ENCODE assay signal across 19 cellular contexts in the genomic region with DNA sequence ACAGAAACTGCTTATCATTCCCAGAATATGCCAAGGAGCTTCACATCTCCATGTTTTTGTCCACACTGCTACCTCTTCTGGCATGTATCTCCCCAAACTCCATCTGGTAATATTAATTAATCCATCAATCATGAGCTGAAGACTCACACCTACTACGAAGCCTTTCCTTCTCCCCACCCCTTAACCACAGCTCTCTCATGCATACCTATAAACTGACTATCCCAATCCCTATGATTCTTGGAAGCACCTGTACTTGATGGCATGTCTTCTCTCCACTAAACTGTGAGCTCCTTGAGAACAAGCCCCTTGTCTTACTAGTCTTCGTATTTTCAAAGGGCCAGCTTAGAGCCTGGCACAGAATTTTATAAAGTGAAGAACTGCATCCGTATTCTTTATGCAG. TPM values are rescaled to one million over a fixed set of nuclear protein-coding genes. Genes with fewer than 3 reads are reported as not detected.
A peak's percentile ranks its signal among the peaks of the same experiment; 100 is the strongest.
DNase-seq lines count a peak whose midpoint lies in the region; ATAC-seq, FAIRE-seq and TF ChIP-seq lines count a peak whose summit lies in the region.
"Had no signal": no experiment of that assay in that cellular context is flagged by ENCODE, and none has a peak within 500 bp of the region (broad histone marks: within the 10 kb centered on the region; RNA-seq: fewer than 3 reads in every experiment).

No MANE protein-coding gene starts in this region.

- DNase-seq in mammary epithelial cell = peak; percentile 68
- DNase-seq in MCF 10A (ENCODE audit: unreplicated experiment) = no peak
- DNase-seq in endodermal cell = peak; percentile 5
- DNase-seq in keratinocyte (ENCODE audit: low read depth, low spot score) = peak; percentile 9
- DNase-seq in NCI-H526 (lab: John Stamatoyannopoulos, UW) = no peak
- no peak for DNase-seq in sciatic nerve (ENCODE audit: low spot score)
- no peak for DNase-seq in SW 1271 (lab: John Stamatoyannopoulos, UW)
- DNase-seq in H9 = no peak
- DNase-seq: CD8-positive, alpha-beta T cell; COR-L47; DMS153; DMS79 treated with DMSO at 0.1 percent for 48 hours; EL; IMR-90 had no signal

- no peak overlapping the region for H2BK12ac ChIP-seq in H9 (ENCODE audit: insufficient read length, low read depth, low read length)

- H3K27ac Mint-ChIP-seq in MCF 10A (ENCODE audit: low read depth, unreplicated experiment) (no peak overlapping the region), endodermal cell (no peak overlapping the region), H9 (no peak overlapping the region)
- H3K27ac Mint-ChIP-seq: CD8-positive, alpha-beta T cell had no signal

- ATAC-seq in sciatic nerve = no peak
- ATAC-seq: CD8-positive, alpha-beta T cell; HCT116 had no signal

- H3K14ac ChIP-seq in H9 (ENCODE audit: insufficient read depth, low read length) = no peak overlapping the region

- H2BK5ac ChIP-seq in H9 (ENCODE audit: insufficient read length, low read length) = no peak overlapping the region

- no peak overlapping the region for H3K23ac ChIP-seq in H9 (ENCODE audit: insufficient read length, low read depth, low read length)

- no peak overlapping the region for H2BK20ac ChIP-seq in H9 (ENCODE audit: low read depth, low read length, poor library complexity, severe bottlenecking)

- WGBS in mammary epithelial cell (ENCODE audit: low coverage, missing lambda C conversion rate) = 63% methylated on average over 3 of the region's 3 CpGs
- WGBS in endodermal cell (ENCODE audit: insufficient coverage in 1 of 2, insufficient read length in 1 of 2), 2 experiments = 94% methylated on average over 2 to 3 of the region's 3 CpGs
- no CpG with 5 or more reads among the region's 3 CpGs for WGBS in H9 (ENCODE audit: extremely low coverage, insufficient read length, low lambda C conversion rate)

- H3K9me3 Mint-ChIP-seq in MCF 10A (ENCODE audit: unreplicated experiment) (no peaks in the 10 kb centered on the region), endodermal cell (no peaks in the 10 kb centered on the region), H9 (no peaks in the 10 kb centered on the region)
- H3K9me3 Mint-ChIP-seq: CD14-positive monocyte; CD8-positive, alpha-beta T cell had no signal

- H2BK15ac ChIP-seq in H9 (ENCODE audit: low read depth, low read length) = no peak overlapping the region

- peaks cover 18% of the 10 kb centered on the region for H3K36me3 Mint-ChIP-seq in MCF 10A (ENCODE audit: insufficient read depth, unreplicated experiment)
- peaks cover 7% of the 10 kb centered on the region for H3K36me3 Mint-ChIP-seq in endodermal cell (ENCODE audit: low read depth)
- H3K36me3 Mint-ChIP-seq in H9 (ENCODE audit: insufficient read depth in 1 of 3, low read depth in 3 of 3) = peaks cover 0 to 9% (median 6%) of the 10 kb centered on the region in 3 experiments; a peak in 4 of 7 replicates

- no peak overlapping the region for H4K5ac ChIP-seq in H9 (ENCODE audit: insufficient read length, low read depth, low read length)

- H3K27me3 Mint-ChIP-seq in MCF 10A (ENCODE audit: insufficient read depth, unreplicated experiment) (no peaks in the 10 kb centered on the region), endodermal cell (ENCODE audit: insufficient read depth) (no peaks in the 10 kb centered on the region), H9 (ENCODE audit: low read depth) (no peaks in the 10 kb centered on the region)

- no peaks in the 10 kb centered on the region for H3K9me3 ChIP-seq in mammary epithelial cell (replicated peaks; ENCODE audit: insufficient read depth, low read length)
- H3K9me3 ChIP-seq in endodermal cell (ENCODE audit: control insufficient read depth, low read length) = no peaks in the 10 kb centered on the region
- no peaks in the 10 kb centered on the region for H3K9me3 ChIP-seq in keratinocyte (ENCODE audit: control insufficient read depth, low read depth, low read length)
- H3K9me3 ChIP-seq in H9 (ENCODE audit: control insufficient read depth, low read depth, low read length) = no peaks in the 10 kb centered on the region

- H3K4me1 Mint-ChIP-seq in MCF 10A (ENCODE audit: insufficient read depth, unreplicated experiment) = no peaks in the 10 kb centered on the region
- H3K4me1 Mint-ChIP-seq in endodermal cell = peaks cover 8% of the 10 kb centered on the region
- peaks cover 15 to 21% of the 10 kb centered on the region in 2 experiments for H3K4me1 Mint-ChIP-seq in H9

- H3K4me2 ChIP-seq in mammary epithelial cell (ENCODE audit: insufficient read depth, low read depth, low read length) (no peak overlapping the region), keratinocyte (ENCODE audit: control insufficient read depth, extremely low read depth, insufficient read depth, low read depth, low read length) (no peak overlapping the region), H9 (ENCODE audit: insufficient read depth, insufficient read length, low read length) (no peak overlapping the region)

- H3K23me2 ChIP-seq in H9 (ENCODE audit: insufficient read length, low read depth, low read length, poor library complexity, severe bottlenecking) = no peaks in the 10 kb centered on the region

- H4K20me1 ChIP-seq in mammary epithelial cell (ENCODE audit: insufficient read depth, low read length) (no peaks in the 10 kb centered on the region), keratinocyte (ENCODE audit: control insufficient read depth, extremely low read depth, insufficient read depth, low read length) (no peaks in the 10 kb centered on the region), H9 (ENCODE audit: control insufficient read depth, insufficient read depth, insufficient read length) (no peaks in the 10 kb centered on the region)

- no peak overlapping the region for H3K18ac ChIP-seq in H9 (ENCODE audit: insufficient read length, low read depth, low read length)

- no peaks in the 10 kb centered on the region for H3K79me2 ChIP-seq in mammary epithelial cell (ENCODE audit: insufficient read depth, low read length)
- no peaks in the 10 kb centered on the region for H3K79me2 ChIP-seq in keratinocyte (ENCODE audit: control insufficient read depth, insufficient read depth, low read length)
- H3K79me2 ChIP-seq in H9 (ENCODE audit: insufficient read depth, low read length) = no peaks in the 10 kb centered on the region

- no TSS peak for BruUV-seq in mammary epithelial cell (replicated peaks; lab: Mats Ljungman, UMichigan)
- BruUV-seq in MCF 10A (replicated peaks; lab: Mats Ljungman, UMichigan) = no TSS peak

- peak; percentile 41 for FAIRE-seq in keratinocyte (lab: Jason Lieb, UNC)
- FAIRE-seq: D721Med, G401.6 had no signal

- H3K4me3 ChIP-seq in mammary epithelial cell (replicated peaks in 1 of 3; ENCODE audit: insufficient read depth in 1 of 3, low read depth in 2 of 3, low read length in 3 of 3) = no peak overlapping the region
- no peak overlapping the region for H3K4me3 ChIP-seq in endodermal cell (ENCODE audit: low read length)
- no peak overlapping the region for H3K4me3 ChIP-seq in keratinocyte (ENCODE audit: control insufficient read depth in 2 of 3, extremely low read depth in 1 of 3, insufficient read depth in 2 of 3, low read depth in 1 of 3, low read length in 3 of 3)

- CTCF ChIA-PET in mammary epithelial cell (lab: Charles Lee; ENCODE audit: low non-redundant PET) (interaction anchor here (0.6 to 0.8 kb wide), 3 partner anchors 55 to 1026 kb away, joined by 3 to 8 read pairs (median 4); no protein-coding TSS in a partner anchor), MCF 10A (lab: Yijun Ruan, JAX) (interaction anchor here (0.5 to 1.3 kb wide), 7 partner anchors 10 to 1386 kb away, joined by 3 to 4 read pairs (median 3); no protein-coding TSS in a partner anchor)

- no peaks in the 10 kb centered on the region for H3K36me3 ChIP-seq in mammary epithelial cell (ENCODE audit: insufficient read depth, low read length)
- no peaks in the 10 kb centered on the region for H3K36me3 ChIP-seq in endodermal cell (ENCODE audit: control insufficient read depth, insufficient read depth, low read length)
- no peaks in the 10 kb centered on the region for H3K36me3 ChIP-seq in keratinocyte (ENCODE audit: control insufficient read depth in 2 of 2, extremely low read depth in 1 of 2, insufficient read depth in 2 of 2, low read length in 2 of 2)

- H2AFZ ChIP-seq in mammary epithelial cell (ENCODE audit: low read depth, low read length) = no peak overlapping the region
- H2AFZ ChIP-seq in keratinocyte (ENCODE audit: control insufficient read depth, low read length) = no peak overlapping the region
- no peak overlapping the region for H2AFZ ChIP-seq in H9 (ENCODE audit: low read length)

- in situ Hi-C loops in mammary epithelial cell (cut with MboI; ENCODE audit: low sequenced_read_pairs in 2 of 2) = no loop called here

- intact Hi-C loops in mammary epithelial cell (cut with micrococcal nuclease) (no loop called here), MCF 10A (cut with micrococcal nuclease) (no loop called here), sciatic nerve (cut with DNase I) (no loop called here)

- H3K56ac ChIP-seq in H9 (ENCODE audit: insufficient read length, low read depth, low read length) = no peak overlapping the region

- no peak overlapping the region for H3K9ac ChIP-seq in mammary epithelial cell (ENCODE audit: insufficient read depth, low read length)
- no peak overlapping the region for H3K9ac ChIP-seq in endodermal cell (ENCODE audit: extremely low read depth, low read length, poor library complexity, severe bottlenecking)
- no peak overlapping the region for H3K9ac ChIP-seq in keratinocyte (ENCODE audit: control insufficient read depth, extremely low read depth, insufficient read depth, low read length)
- no peak overlapping the region for H3K9ac ChIP-seq in H9 (ENCODE audit: extremely low read depth, insufficient read length, low read length)

- H3K27ac ChIP-seq in mammary epithelial cell (ENCODE audit: insufficient read depth, low read depth, low read length) (no peak overlapping the region), endodermal cell (ENCODE audit: low read depth, low read length) (no peak overlapping the region), keratinocyte (ENCODE audit: control insufficient read depth, insufficient read depth, low read length) (no peak overlapping the region), H9 (ENCODE audit: insufficient read length, low read depth, low read length) (no peak overlapping the region)
- H3K27ac ChIP-seq: 22Rv1 had no signal

- no peak overlapping the region for H3K4me3 Mint-ChIP-seq in MCF 10A (ENCODE audit: unreplicated experiment)
- no peak overlapping the region for H3K4me3 Mint-ChIP-seq in endodermal cell
- H3K4me3 Mint-ChIP-seq in H9 = no peak overlapping the region
- H3K4me3 Mint-ChIP-seq: CD14-positive monocyte; CD8-positive, alpha-beta T cell had no signal

- POLR2A ChIA-PET in MCF 10A (lab: Yijun Ruan, JAX) = interaction anchor here (0.6 to 1.5 kb wide), 3 partner anchors 10 to 1426 kb away, joined by 3 to 6 read pairs (median 3); no protein-coding TSS in a partner anchor

- TF ChIP-seq CTCF in mammary epithelial cell (conservative IDR thresholded peaks at IDR 0.05 in 1 of 2, IDR thresholded peaks at IDR 0.05 in 1 of 2; ENCODE audit: extremely low read depth in 1 of 2, insufficient read depth in 1 of 2, low read depth in 1 of 2, low read length in 2 of 2) = no peak
- no peak for TF ChIP-seq CTCF in MCF 10A (IDR thresholded peaks at IDR 0.05; ENCODE audit: unreplicated experiment)
- no peak for TF ChIP-seq CTCF in endodermal cell (conservative IDR thresholded peaks at IDR 0.05)
- TF ChIP-seq CTCF in keratinocyte (optimal IDR thresholded peaks at IDR 0.05 in 1 of 3, IDR thresholded peaks at IDR 0.05 in 1 of 3, conservative IDR thresholded peaks at IDR 0.05 in 1 of 3; ENCODE audit: extremely low read depth in 1 of 3, insufficient read depth in 2 of 3, low read length in 3 of 3) = no peak
- no peak for TF ChIP-seq CTCF in H9 (conservative IDR thresholded peaks at IDR 0.05)

- no peak overlapping the region for H3T11ph ChIP-seq in H9 (ENCODE audit: low read length)

- dilution Hi-C loops in mammary epithelial cell (cut with HindIII; ENCODE audit: low sequenced_read_pairs) (no loop called here), keratinocyte (cut with MboI; ENCODE audit: extremely low pct_ligation_motif_present, low sequenced_read_pairs) (no loop called here)

- no peak overlapping the region for H2AK5ac ChIP-seq in H9 (ENCODE audit: insufficient read length, low read length)

- H3K4ac ChIP-seq in H9 (ENCODE audit: low read depth, low read length) = no peak overlapping the region

- peaks cover 12% of the 10 kb centered on the region for H3K4me1 ChIP-seq in mammary epithelial cell (ENCODE audit: insufficient read depth, low read length)
- H3K4me1 ChIP-seq in endodermal cell (ENCODE audit: control insufficient read depth, insufficient read depth, low read length) = no peaks in the 10 kb centered on the region
- H3K4me1 ChIP-seq in keratinocyte (ENCODE audit: control insufficient read depth, extremely low read depth, insufficient read depth, low read length) = peaks cover 10% of the 10 kb centered on the region
- peaks cover 2% of the 10 kb centered on the region; the same call in 1 of the 2 replicates for H3K4me1 ChIP-seq in H9 (ENCODE audit: insufficient read depth, low read length)

- H3K27me3 ChIP-seq in mammary epithelial cell (ENCODE audit: insufficient read depth, low read length) (no peaks in the 10 kb centered on the region), endodermal cell (ENCODE audit: control insufficient read depth, insufficient read depth, low read length, poor library complexity, severe bottlenecking) (no peaks in the 10 kb centered on the region), keratinocyte (ENCODE audit: control insufficient read depth, extremely low read depth, insufficient read depth, low read length) (no peaks in the 10 kb centered on the region), H9 (ENCODE audit: insufficient read depth, low read length) (no peaks in the 10 kb centered on the region)

- no peak overlapping the region for H2BK120ac ChIP-seq in H9 (ENCODE audit: low read depth, low read length, poor library complexity, severe bottlenecking)

- H3K9me1 ChIP-seq in keratinocyte (ENCODE audit: control insufficient read depth, extremely low read depth, insufficient read depth, low read length) = no peaks in the 10 kb centered on the region

- H4K91ac ChIP-seq in H9 (ENCODE audit: insufficient read length, low read depth, low read length) = no peak overlapping the region

- H4K8ac ChIP-seq in H9 (replicated peaks; ENCODE audit: insufficient read length, low read depth, low read length) = no peak overlapping the region

- H3K79me1 ChIP-seq in H9 (ENCODE audit: insufficient read depth, low read depth, low read length, poor library complexity, severe bottlenecking) = no peaks in the 10 kb centered on the region

RNA-seq across cellular contexts. Expression of gene RELT, which starts 47.3 kb away (rescaled TPM):
- total RNA-seq in mammary epithelial cell (10 to 100 TPM in 1 of 2 donors, 1 to 10 TPM in 1; 4.5 to 10.2 TPM), MCF 10A (2022) (5.8 and 8.4 TPM in 2 replicates), endodermal cell (1 to 10 TPM; 6.9 to 8.9 TPM), sciatic nerve (9.4 TPM), H9 (2021) (10.2 TPM in 2 replicates)
- polyA plus RNA-seq in mammary epithelial cell (5.1 TPM), keratinocyte (3.4 to 5.0 TPM (median 4.2 TPM) in 3 replicates)
- polyA minus RNA-seq in mammary epithelial cell (8.6 TPM), keratinocyte (3.8 to 5.0 TPM (median 4.6 TPM) in 3 replicates)
- polyA plus RNA-seq in endodermal cell (2013, experiment 1 of 2) = 7.8 TPM
- 8.4 TPM for polyA plus RNA-seq in endodermal cell (2013, experiment 2 of 2)
- polyA plus RNA-seq in keratinocyte (2011; ENCODE audit: low read depth) = 3.6 TPM
- polyA plus RNA-seq in keratinocyte (2011; cell fraction: cytosol; rRNA removed) = 1.9 and 2.9 TPM in 2 replicates
- 11.2 and 14.1 TPM in 2 replicates for polyA plus RNA-seq in keratinocyte (2011; cell fraction: nucleus; rRNA removed)
- 4.4 and 4.9 TPM in 2 replicates for polyA plus RNA-seq in keratinocyte (2012; ENCODE audit: low replicate concordance)
- 5.0 TPM for polyA minus RNA-seq in keratinocyte (2011; cell fraction: cytosol; rRNA and poly(A)+ RNA removed)
- polyA minus RNA-seq in keratinocyte (2011; cell fraction: nucleus; rRNA and poly(A)+ RNA removed) = 7.8 and 8.4 TPM in 2 replicates

Comparison
In these comparisons a context has a peak if more than half of its experiments do, and no peak if none do; other contexts are left out.
1. DNase-seq: peak in mammary epithelial cell (single experiment), endodermal cell (single experiment) and keratinocyte (single experiment); none in MCF 10A (single experiment), NCI-H526 (0 of 2), sciatic nerve (single experiment), SW 1271 (0 of 2) and H9 (single experiment).